8 cellular contexts compared by ENCODE assay signal in the genomic region with DNA sequence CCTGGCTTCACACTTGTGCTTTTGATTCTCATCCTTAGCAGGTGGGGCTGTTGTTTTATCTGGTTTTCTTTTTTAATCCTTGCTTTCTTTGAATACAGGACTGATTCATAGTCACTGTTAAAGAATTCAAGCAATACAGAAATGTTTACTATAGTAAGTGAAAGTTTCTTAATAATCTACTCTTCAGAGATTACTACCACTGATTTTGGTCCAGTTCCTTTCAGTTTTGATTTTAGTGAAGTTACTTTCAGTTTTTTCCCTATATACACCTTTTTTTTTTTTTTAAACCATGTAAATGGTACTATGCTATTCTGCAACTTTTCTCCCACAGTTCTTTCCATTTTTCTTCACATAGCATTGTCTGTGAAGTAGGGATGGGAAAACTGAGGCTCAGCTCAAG. TPM values are rescaled to one million over a fixed set of nuclear protein-coding genes. Genes with fewer than 3 reads are reported as not detected.
DNase-seq lines count a peak whose midpoint lies in the region; ATAC-seq and TF ChIP-seq lines count a peak whose summit lies in the region.

No MANE protein-coding gene starts in this region.

- no TSS peak for BruUV-seq in IMR-90 (replicated peaks; lab: Mats Ljungman, UMichigan)

- peaks cover 96% of the 10 kb centered on the region for H3K79me2 ChIP-seq in osteoblast (ENCODE audit: insufficient read depth, low read length)

- H4K91ac ChIP-seq in IMR-90 (ENCODE audit: insufficient read depth, low read depth, low read length): peak overlapping the region; percentile 89

- CTCF ChIA-PET in CD4-positive, alpha-beta T cell (lab: Charles Lee): interaction anchor here (1.6 to 2.8 kb wide), 4 partner anchors 16 to 54 kb away, joined by 3 to 12 read pairs (median 5); partner anchors contain the start of gene GATAD2A
- CTCF ChIA-PET in IMR-90 (lab: Yijun Ruan, JAX): no interaction called here

- ATAC-seq in CD4-positive, alpha-beta T cell (ENCODE audit: poor library complexity): peak; percentile 12
- ATAC-seq in IMR-90 (ENCODE audit: low read depth) (peak; percentile 28), GM18505 (IDR thresholded peaks at IDR 0.05; ENCODE audit: unreplicated experiment) (no peak)

- TF ChIP-seq CTCF in CD4-positive, alpha-beta T cell (IDR thresholded peaks at IDR 0.05): no peak
- TF ChIP-seq CTCF in IMR-90 (conservative IDR thresholded peaks at IDR 0.05; ENCODE audit: low read depth, low read length): no peak
- TF ChIP-seq CTCF in brain microvascular endothelial cell (IDR thresholded peaks at IDR 0.05; ENCODE audit: low read depth, low read length, missing control alignments): no peak
- TF ChIP-seq CTCF in osteoblast (IDR thresholded peaks at IDR 0.05; ENCODE audit: extremely low read depth, low read depth, low read length): no peak

- peaks cover 65% of the 10 kb centered on the region for H3K9me1 ChIP-seq in IMR-90 (ENCODE audit: insufficient read depth, low read length)

- H3K36me3 Mint-ChIP-seq in CD4-positive, alpha-beta T cell (ENCODE audit: low read depth): peaks cover 16% of the 10 kb centered on the region

- H4K20me1 ChIP-seq in IMR-90 (ENCODE audit: insufficient read depth, low read length) (peaks cover 72% of the 10 kb centered on the region), osteoblast (ENCODE audit: insufficient read depth, low read length) (peaks cover 52% of the 10 kb centered on the region)

- H2AK5ac ChIP-seq in IMR-90 (ENCODE audit: low read depth, low read length): peak overlapping the region; percentile 99

- no peak for DNase-seq in CD4-positive, alpha-beta T cell
- DNase-seq in IMR-90 (peak; percentile 73), brain microvascular endothelial cell (no peak), osteoblast (ENCODE audit: insufficient read length, low spot score, missing footprints) (no peak), DMS79 (lab: John Stamatoyannopoulos, UW) (no peak), SW 1271 (lab: John Stamatoyannopoulos, UW) (no peak), activated gamma-delta T cell (lab: John Stamatoyannopoulos, UW) (no peak)

- peak overlapping the region; percentile 70; the same call in 1 of the 2 replicates for H3K18ac ChIP-seq in IMR-90 (ENCODE audit: low read depth, low read length)

- peaks cover 70% of the 10 kb centered on the region for H3K4me1 Mint-ChIP-seq in CD4-positive, alpha-beta T cell (ENCODE audit: low read depth)

- peak overlapping the region; percentile 89 for H3K14ac ChIP-seq in IMR-90 (replicated peaks; ENCODE audit: low read depth, low read length)

- TF ChIP-seq POLR2A in IMR-90 (IDR thresholded peaks at IDR 0.05; ENCODE audit: low read depth, low read length): no peak
- TF ChIP-seq POLR2A in GM18505 (IDR thresholded peaks at IDR 0.05; ENCODE audit: borderline replicate concordance, extremely low read depth, insufficient read depth, insufficient read length): no peak

- H3K9ac ChIP-seq in IMR-90 (ENCODE audit: low read depth, low read length): 0 out of 2 replicates have a peak overlapping the region, but pooled peaks have one; percentile 41

- intact Hi-C loops in CD4-positive, alpha-beta T cell (cut with DNase I, micrococcal nuclease): loop anchor here in 1 of 2 experiments (1.0 kb wide), 1 partner anchor 8 kb away; no protein-coding TSS in a partner anchor
- intact Hi-C loops in IMR-90 (cut with micrococcal nuclease): loop anchor here (2.0 kb wide), 1 partner anchor 52 kb away; no protein-coding TSS in a partner anchor

- H3K27me3 Mint-ChIP-seq in CD4-positive, alpha-beta T cell: no peaks in the 10 kb centered on the region

- H3K9me3 Mint-ChIP-seq in CD4-positive, alpha-beta T cell: no peaks in the 10 kb centered on the region

- no peak overlapping the region for H2AK9ac ChIP-seq in IMR-90 (replicated peaks; ENCODE audit: low read depth, low read length, poor library complexity)

- no peaks in the 10 kb centered on the region for H3K27me3 ChIP-seq in CD4-positive, alpha-beta T cell (ENCODE audit: control insufficient read depth, insufficient read depth, low read length)
- H3K27me3 ChIP-seq in IMR-90 (ENCODE audit: control insufficient read depth, insufficient read depth, low read length) (no peaks in the 10 kb centered on the region), brain microvascular endothelial cell (replicated peaks) (no peaks in the 10 kb centered on the region), osteoblast (ENCODE audit: insufficient read depth, low read length) (no peaks in the 10 kb centered on the region)

- peak overlapping the region; percentile 53 to 98; a peak in 3 of 4 replicates for H4K8ac ChIP-seq in IMR-90 (ENCODE audit: low read depth in 2 of 2, low read length in 2 of 2)

- no peak for TF ChIP-seq RAD21 in IMR-90 (IDR thresholded peaks at IDR 0.05; ENCODE audit: low read length)

- no peak overlapping the region; the same call in 1 of the 2 replicates for H4K5ac ChIP-seq in IMR-90 (ENCODE audit: low read depth, low read length)

- H3K4me3 Mint-ChIP-seq in CD4-positive, alpha-beta T cell: peak overlapping the region; percentile 89

- H3K4me2 ChIP-seq in IMR-90 (ENCODE audit: low read depth, low read length): peak overlapping the region; percentile 92
- peak overlapping the region; percentile 75 for H3K4me2 ChIP-seq in osteoblast (ENCODE audit: insufficient read depth, low read length)

- peak overlapping the region; percentile 83; the same call in 1 of the 2 replicates for H2BK20ac ChIP-seq in IMR-90 (ENCODE audit: low read depth, low read length)

- H3K23ac ChIP-seq in IMR-90 (ENCODE audit: low read depth, low read length): peak overlapping the region; percentile 77; the same call in 1 of the 2 replicates

- H3K4ac ChIP-seq in IMR-90 (ENCODE audit: low read depth, low read length): peak overlapping the region; percentile 91

- peaks cover 28 to 81% of the 10 kb centered on the region in 2 experiments for H3K79me1 ChIP-seq in IMR-90 (ENCODE audit: low read depth in 1 of 2, low read length in 2 of 2)

- H3K36me3 ChIP-seq in IMR-90 (ENCODE audit: control insufficient read depth, insufficient read depth, low read length) (peaks cover 2% of the 10 kb centered on the region; the same call in 1 of the 2 replicates), brain microvascular endothelial cell (replicated peaks) (peaks cover 3% of the 10 kb centered on the region), osteoblast (ENCODE audit: insufficient read depth, low read length) (peaks cover 2% of the 10 kb centered on the region)

- H3K56ac ChIP-seq in IMR-90 (ENCODE audit: extremely low read depth, insufficient read depth, low read length): peak overlapping the region; percentile 18; the same call in 1 of the 2 replicates

- H2BK15ac ChIP-seq in IMR-90 (ENCODE audit: low read depth, low read length): peak overlapping the region; percentile 86; the same call in 1 of the 3 replicates

- H3K27ac ChIP-seq in CD4-positive, alpha-beta T cell (ENCODE audit: low read depth, low read length): peak overlapping the region; percentile 91
- peak overlapping the region; percentile 88 for H3K27ac ChIP-seq in IMR-90 (ENCODE audit: insufficient read depth, low read length)
- H3K27ac ChIP-seq in brain microvascular endothelial cell: peak overlapping the region; percentile 52
- peak overlapping the region; percentile 91 for H3K27ac ChIP-seq in osteoblast (ENCODE audit: low read depth, low read length)

- peak overlapping the region; percentile 95 for H3K27ac Mint-ChIP-seq in CD4-positive, alpha-beta T cell

- POLR2A ChIA-PET in CD4-positive, alpha-beta T cell (lab: Charles Lee): interaction anchor here (0.6 to 3.4 kb wide), 15 partner anchors 8 to 267 kb away, joined by 3 to 36 read pairs (median 6); partner anchors contain the start of genes BORCS8, GATAD2A, NDUFA13 and TSSK6
- POLR2A ChIA-PET in IMR-90 (lab: Charles Lee; ENCODE audit: unreplicated experiment): interaction anchor here (1.0 kb wide), 1 partner anchor 54 kb away, joined by 3 read pairs; the partner anchor contains the start of gene GATAD2A

- H2BK5ac ChIP-seq in IMR-90 (ENCODE audit: low read depth, low read length, poor library complexity, severe bottlenecking): peak overlapping the region; percentile 92

- H3K4me3 ChIP-seq in IMR-90 (ENCODE audit: insufficient read depth, low read depth, low read length): no peak overlapping the region; the same call in 1 of the 2 replicates
- H3K4me3 ChIP-seq in brain microvascular endothelial cell (ENCODE audit: low read depth, low read length): no peak overlapping the region
- H3K4me3 ChIP-seq in osteoblast (ENCODE audit: insufficient read depth, low read length): peak overlapping the region; percentile 47

- H2AFZ ChIP-seq in IMR-90 (replicated peaks; ENCODE audit: low read length, poor library complexity): no peak overlapping the region
- H2AFZ ChIP-seq in osteoblast (ENCODE audit: low read length): no peak overlapping the region

- in situ Hi-C loops in IMR-90 (cut with MboI; ENCODE audit: low sequenced_read_pairs): no loop called here
- in situ Hi-C loops in brain microvascular endothelial cell (cut with HindIII; ENCODE audit: low pct_ligation_motif_present, low sequenced_read_pairs): no loop called here

- dilution Hi-C loops in IMR-90 (cut with HindIII; ENCODE audit: low sequenced_read_pairs, unreplicated experiment): no loop called here

- H2BK120ac ChIP-seq in IMR-90 (ENCODE audit: low read depth, low read length): peak overlapping the region; percentile 78; the same call in 1 of the 2 replicates

- H3K4me1 ChIP-seq in IMR-90 (ENCODE audit: control insufficient read depth, insufficient read depth, low read length) (peaks cover 58% of the 10 kb centered on the region), osteoblast (ENCODE audit: insufficient read depth, low read length) (peaks cover 45% of the 10 kb centered on the region)

- no peaks in the 10 kb centered on the region for H3K9me3 ChIP-seq in CD4-positive, alpha-beta T cell (ENCODE audit: control insufficient read depth, low read length)
- H3K9me3 ChIP-seq in IMR-90 (ENCODE audit: control insufficient read depth, insufficient read depth, low read length) (no peaks in the 10 kb centered on the region), osteoblast (ENCODE audit: low read depth, low read length) (no peaks in the 10 kb centered on the region)

RNA-seq across cellular contexts. Expression of gene GATAD2A, which starts 53.6 kb away (rescaled TPM):
- 100 to 1,000 TPM; 104 to 107 TPM for total RNA-seq in CD4-positive, alpha-beta T cell
- total RNA-seq in IMR-90 (2012; rRNA removed) (23.5 and 32.8 TPM in 2 replicates), osteoblast (48.6 and 48.9 TPM in 2 replicates)
- 33.2 and 44.3 TPM in 2 replicates for polyA plus RNA-seq in IMR-90 (2012; rRNA removed)
- polyA plus RNA-seq in IMR-90 (2012; cell fraction: cytosol; rRNA removed): 36.4 and 38.8 TPM in 2 replicates
- polyA plus RNA-seq in IMR-90 (2012; cell fraction: nucleus; rRNA removed; ENCODE audit: low replicate concordance): 32.4 and 42.5 TPM in 2 replicates

RNA-seq across cellular contexts. Expression of gene TSSK6, which starts 56.2 kb away (rescaled TPM):
- 1 to 10 TPM; 3.4 to 5.5 TPM for total RNA-seq in CD4-positive, alpha-beta T cell
- total RNA-seq in IMR-90 (2012; rRNA removed): 0.56 and 1.3 TPM in 2 replicates
- polyA plus RNA-seq in IMR-90 (2012; rRNA removed): 2.0 and 2.2 TPM in 2 replicates
- polyA plus RNA-seq in IMR-90 (2012; cell fraction: cytosol; rRNA removed): 1.7 and 2.5 TPM in 2 replicates
- 0.96 and 4.6 TPM in 2 replicates for polyA plus RNA-seq in IMR-90 (2012; cell fraction: nucleus; rRNA removed; ENCODE audit: low replicate concordance)
- total RNA-seq in osteoblast: 2.7 and 4.3 TPM in 2 replicates

RNA-seq across cellular contexts. Expression of gene NDUFA13, which starts 56.9 kb away (rescaled TPM):
- 100 to 1,000 TPM; 145 to 156 TPM for total RNA-seq in CD4-positive, alpha-beta T cell
- total RNA-seq in IMR-90 (2012; rRNA removed): 30.6 and 33.6 TPM in 2 replicates
- 667 and 912 TPM in 2 replicates for polyA plus RNA-seq in IMR-90 (2012; rRNA removed)
- 91.5 and 373 TPM in 2 replicates for polyA plus RNA-seq in IMR-90 (2012; cell fraction: cytosol; rRNA removed)
- polyA plus RNA-seq in IMR-90 (2012; cell fraction: nucleus; rRNA removed; ENCODE audit: low replicate concordance): 118 and 386 TPM in 2 replicates
- total RNA-seq in osteoblast: 160 and 202 TPM in 2 replicates
